In genomic region chr10:35399414-35400009, GRCh38 we compare ENCODE assay signal across 2 cellular contexts.
TF ChIP-seq lines count a peak whose summit lies in the region.

No MANE protein-coding gene starts in this region.

TF ChIP-seq in GM23338, 12 proteins besides CTCF, POLR2A, EP300 and RAD21 (continued from another document):
- TF ChIP-seq STAT1 (IDR thresholded peaks at IDR 0.05; ENCODE audit: unreplicated experiment) = no peak
- no peak for TF ChIP-seq REST (IDR thresholded peaks at IDR 0.05; ENCODE audit: unreplicated experiment)
- TF ChIP-seq EZH2phosphoT487 (IDR thresholded peaks at IDR 0.05; ENCODE audit: unreplicated experiment) = no peak
- TF ChIP-seq ZNF114 (CRISPR knock-in tag; IDR thresholded peaks at IDR 0.05) = no peak
- TF ChIP-seq ETS1 (IDR thresholded peaks at IDR 0.05) = no peak
- no peak for TF ChIP-seq ZNF331 (CRISPR knock-in tag; IDR thresholded peaks at IDR 0.05; ENCODE audit: low read depth)
- TF ChIP-seq ZNF462 (CRISPR knock-in tag; IDR thresholded peaks at IDR 0.05) = no peak
- TF ChIP-seq EZH2 (IDR thresholded peaks at IDR 0.05; ENCODE audit: low read depth, unreplicated experiment) = no peak
- no peak for TF ChIP-seq JUNB (IDR thresholded peaks at IDR 0.05; ENCODE audit: unreplicated experiment)

TF ChIP-seq in H1, 55 proteins besides CTCF, POLR2A, EP300 and RAD21 (continued from another document):
- TF ChIP-seq CTBP2 (IDR thresholded peaks at IDR 0.05; ENCODE audit: borderline replicate concordance, insufficient read depth, insufficient read length, low read length) (no peak), SRF (IDR thresholded peaks at IDR 0.05; ENCODE audit: low read depth, low read length) (no peak), CBX8 (IDR thresholded peaks at IDR 0.05; ENCODE audit: borderline replicate concordance, low read depth, low read length) (no peak), NANOG (IDR thresholded peaks at IDR 0.05; ENCODE audit: insufficient read depth, low read depth, low read length, poor library complexity, severe bottlenecking) (no peak), CEBPB (IDR thresholded peaks at IDR 0.05; ENCODE audit: low read depth, low read length) (no peak), POLR2AphosphoS5 (IDR thresholded peaks at IDR 0.05; ENCODE audit: low read depth, low read length) (no peak), TEAD4 (IDR thresholded peaks at IDR 0.05; ENCODE audit: low read depth, low read length) (no peak), ATF2 (IDR thresholded peaks at IDR 0.05; ENCODE audit: low read length) (no peak), BRCA1 (IDR thresholded peaks at IDR 0.05; ENCODE audit: low read depth, low read length) (no peak), EZH2 (IDR thresholded peaks at IDR 0.05; ENCODE audit: low read depth, low read length, severe bottlenecking) (no peak), KDM4A (IDR thresholded peaks at IDR 0.05; ENCODE audit: low read depth, low read length, severe bottlenecking) (no peak)
